ENCODE assay signal across 8 cellular contexts in genomic region chr16:29029168-29029994, GRCh38. TPM values are rescaled to one million over a fixed set of nuclear protein-coding genes. Genes with fewer than 3 reads are reported as not detected.
DNase-seq lines count a peak whose midpoint lies in the region; ATAC-seq lines count a peak whose summit lies in the region.

No MANE protein-coding gene starts in this region.

- DNase-seq in SIG-M5 treated with dmso at 0.1 percent for 504 hours (lab: John Stamatoyannopoulos, UW; ENCODE audit: unreplicated experiment), result peak; percentile 44
- DNase-seq in activated naive CD4-positive, alpha-beta T cell treated with Interleukin-2 at 50 U/mL for 16 hours, result peak; percentile 92
- peak; percentile 65 for DNase-seq in left kidney (ENCODE audit: low read depth, low spot score)
- DNase-seq in stimulated activated CD8-positive, alpha-beta memory T cell treated with anti-CD3 and anti-CD28 coated beads, Interleukin-2, amount 100 ng/mL, for 48 hours (ENCODE audit: low read depth in 2 of 2), result peak; percentile 83 to 87
- no peak for DNase-seq in NCI-H1048 (lab: John Stamatoyannopoulos, UW)
- no peak for DNase-seq in G401 (ENCODE audit: low spot score)
- DNase-seq in Right ventricle myocardium superior, result no peak

- peak; percentile 78 for ATAC-seq in GM18511 (IDR thresholded peaks at IDR 0.05; ENCODE audit: unreplicated experiment)
- ATAC-seq in Right ventricle myocardium superior (ENCODE audit: poor library complexity), result no peak

- intact Hi-C loops in Right ventricle myocardium superior (cut with DNase I), result no loop called here

- in situ Hi-C loops in G401 (cut with HindIII; ENCODE audit: low sequenced_read_pairs), result no loop called here

RNA-seq across cellular contexts. Expression of gene LAT, which starts 44.5 kb away (rescaled TPM):
- total RNA-seq in G401 (2014; rRNA removed; shearing (Covaris generic)), result 7.4 TPM in 1 of 2 replicates, not detected in the other
- 2.4 TPM for total RNA-seq in Right ventricle myocardium superior

RNA-seq across cellular contexts. Expression of gene SPNS1, which starts 54.8 kb away (rescaled TPM):
- total RNA-seq in G401 (2014; rRNA removed; shearing (Covaris generic)), result 64.4 and 81.8 TPM in 2 replicates
- total RNA-seq in Right ventricle myocardium superior, result 15.3 TPM

Comparison
In these comparisons a context has a peak if more than half of its experiments do, and no peak if none do; other contexts are left out.
1. DNase-seq: peak in SIG-M5 treated with dmso at 0.1 percent for 504 hours (single experiment), activated naive CD4-positive, alpha-beta T cell treated with Interleukin-2 at 50 U/mL for 16 hours (single experiment), left kidney (single experiment) and stimulated activated CD8-positive, alpha-beta memory T cell treated with anti-CD3 and anti-CD28 coated beads, Interleukin-2, amount 100 ng/mL, for 48 hours (2 of 2); none in NCI-H1048 (single experiment), G401 (single experiment) and Right ventricle myocardium superior (single experiment).